In the genomic region with DNA sequence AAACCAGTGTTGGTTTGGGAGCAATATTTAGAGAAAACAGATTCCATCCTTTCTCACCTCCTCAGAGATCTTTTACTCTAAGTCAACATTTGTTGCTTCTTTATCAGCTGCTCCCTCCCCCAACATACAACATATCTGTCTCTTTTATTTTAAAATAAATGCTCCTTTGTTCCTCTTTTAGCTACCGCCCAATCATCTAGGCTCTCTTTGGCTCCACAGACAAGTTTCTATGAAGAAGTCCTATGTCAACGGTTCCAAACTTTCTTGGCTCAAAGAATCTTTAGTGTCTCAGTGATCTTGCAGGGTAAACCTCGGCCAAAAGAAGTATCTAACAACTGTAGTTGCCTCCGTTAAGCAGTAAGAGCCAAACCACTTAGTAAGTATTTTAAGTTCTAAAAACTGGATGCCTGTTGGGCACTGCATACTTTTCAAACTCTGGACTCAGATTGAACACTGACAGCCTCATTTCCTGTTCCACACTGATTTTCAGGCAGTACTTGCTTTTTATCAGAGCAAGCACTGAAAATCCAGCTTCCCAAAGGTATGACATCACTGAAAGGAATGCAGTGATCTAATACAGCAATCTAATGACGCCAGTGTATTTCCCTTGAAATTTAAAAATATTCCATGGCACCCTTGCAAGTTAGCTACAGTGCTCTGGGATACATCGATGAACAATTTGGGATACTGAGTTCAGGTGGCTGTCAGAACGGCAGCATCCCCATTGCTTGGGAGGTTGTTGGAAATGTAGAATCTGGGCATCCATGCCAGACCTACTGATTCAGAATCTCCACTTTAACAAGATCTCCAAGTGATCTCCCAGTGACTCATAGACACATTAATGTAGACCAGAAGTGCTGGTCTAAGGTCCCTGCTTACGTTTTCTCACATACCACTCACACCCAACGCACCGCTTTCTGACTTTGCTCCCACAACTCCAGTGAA, we compare ENCODE assay signal across 1 cellular context.
A peak's percentile ranks its signal among the peaks of the same experiment; 100 is the strongest.
TF ChIP-seq lines count a peak whose summit lies in the region.

No MANE protein-coding gene starts in this region.

TF ChIP-seq in HCT116, 20 proteins besides CTCF, POLR2A, EP300 and RAD21 (continued from another document):
- TF ChIP-seq REST (IDR thresholded peaks at IDR 0.05; ENCODE audit: low read depth): no peak
- TF ChIP-seq, protein P1, sequence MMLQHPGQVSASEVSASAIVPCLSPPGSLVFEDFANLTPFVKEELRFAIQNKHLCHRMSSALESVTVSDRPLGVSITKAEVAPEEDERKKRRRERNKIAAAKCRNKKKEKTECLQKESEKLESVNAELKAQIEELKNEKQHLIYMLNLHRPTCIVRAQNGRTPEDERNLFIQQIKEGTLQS (IDR thresholded peaks at IDR 0.05): peak; percentile 85
- peak; percentile 35; the same call in 1 of the 2 replicates for TF ChIP-seq CEBPB (IDR thresholded peaks at IDR 0.05; ENCODE audit: low read depth)
- 0 out of 2 replicates have a peak, but pooled peaks have one; percentile 16 for TF ChIP-seq CBX3 (IDR thresholded peaks at IDR 0.05; ENCODE audit: low read depth)
